26 cellular contexts compared by ENCODE assay signal in genomic region chr17:38426441-38426840, GRCh38. TPM values are rescaled to one million over a fixed set of nuclear protein-coding genes. Genes with fewer than 3 reads are reported as not detected.
DNase-seq lines count a peak whose midpoint lies in the region; ATAC-seq, FAIRE-seq and TF ChIP-seq lines count a peak whose summit lies in the region.
"Had no signal": no experiment of that assay in that cellular context is flagged by ENCODE, and none has a peak within 500 bp of the region (broad histone marks: within the 10 kb centered on the region; RNA-seq: fewer than 3 reads in every experiment).

No MANE protein-coding gene starts in this region.

- peak overlapping the region; percentile 45; the same call in 1 of the 2 replicates for H3K9ac ChIP-seq in SK-N-SH
- H3K9ac ChIP-seq in endothelial cell of umbilical vein (replicated peaks; ENCODE audit: extremely low read depth, insufficient read depth, low read length), result no peak overlapping the region
- H3K9ac ChIP-seq in rectal smooth muscle tissue (ENCODE audit: low read length), result no peak overlapping the region

- H3K4me3 ChIP-seq in SK-N-SH (ENCODE audit: low read depth in 2 of 2, low read length in 1 of 2) (no peak overlapping the region), endothelial cell of umbilical vein (replicated peaks in 1 of 3; ENCODE audit: insufficient read depth in 1 of 3, low read depth in 1 of 3, low read length in 3 of 3) (no peak overlapping the region), rectal smooth muscle tissue (ENCODE audit: low read length) (no peak overlapping the region), transverse colon (no peak overlapping the region)
- H3K4me3 ChIP-seq: breast epithelium had no signal

- TF ChIP-seq POLR2A in endothelial cell of umbilical vein (IDR thresholded peaks at IDR 0.05; ENCODE audit: low read depth, low read length), result no peak
- TF ChIP-seq POLR2A in transverse colon (IDR thresholded peaks at IDR 0.05), result no peak

- no peak for TF ChIP-seq EP300 in SK-N-SH (IDR thresholded peaks at IDR 0.05; ENCODE audit: borderline replicate concordance in 1 of 2, low read depth in 1 of 2, low read length in 1 of 2)
- TF ChIP-seq EP300 in transverse colon (IDR thresholded peaks at IDR 0.05; ENCODE audit: low read depth), result no peak

- peaks cover 50% of the 10 kb centered on the region for H3K79me2 ChIP-seq in SK-N-SH (ENCODE audit: insufficient read depth)
- peaks cover 44% of the 10 kb centered on the region for H3K79me2 ChIP-seq in endothelial cell of umbilical vein (ENCODE audit: control insufficient read depth, insufficient read depth, low read length)

- H3K27ac ChIP-seq in SK-N-SH (ENCODE audit: low read depth in 2 of 2, low read length in 1 of 2), result peak overlapping the region in 1 of 2 experiments; percentile 74; a peak in 2 of 4 replicates
- H3K27ac ChIP-seq in endothelial cell of umbilical vein (ENCODE audit: insufficient read depth, low read depth, low read length), result peak overlapping the region; percentile 94
- peak overlapping the region; percentile 92 for H3K27ac ChIP-seq in rectal smooth muscle tissue (ENCODE audit: low read depth, low read length)
- H3K27ac ChIP-seq in transverse colon, result peak overlapping the region; percentile 84 to 96 (median 90)
- H3K27ac ChIP-seq: 22Rv1, epithelial cell of prostate, foreskin keratinocyte had no signal

- DNase-seq in SK-N-SH (no peak), endothelial cell of umbilical vein (ENCODE audit: low read depth, low spot score) (no peak), transverse colon (no peak), NCI-H1694 treated with DMSO at 0.1 percent for 48 hours (lab: John Stamatoyannopoulos, UW) (no peak)
- DNase-seq: activated CD4-positive, alpha-beta T cell treated with anti-CD3 and anti-CD28 coated beads for 48 hours; activated naive CD8-positive, alpha-beta T cell treated with anti-CD3 and anti-CD28 coated beads, Interleukin-2, amount 10 ng/mL, durations not matched to agents 7 days and 5 days; AML-193; DMS79; foreskin keratinocyte; GOT3; Kasumi-1; left colon; NCI-H1930; NCI-H345; OCI-M1; SHP77 treated with DMSO at 0.1 percent for 48 hours; T-helper 1 cell; trophoblast cell had no signal

- H3K27me3 ChIP-seq in SK-N-SH (ENCODE audit: insufficient read depth) (no peaks in the 10 kb centered on the region), endothelial cell of umbilical vein (ENCODE audit: control insufficient read depth in 2 of 2, insufficient read depth in 2 of 2, low read length in 2 of 2) (no peaks in the 10 kb centered on the region), rectal smooth muscle tissue (ENCODE audit: control insufficient read depth, insufficient read depth, low read length) (peaks cover 2% of the 10 kb centered on the region), transverse colon (peaks cover 22% of the 10 kb centered on the region)

- dilution Hi-C loops in endothelial cell of umbilical vein (cut with MboI; ENCODE audit: extremely low pct_ligation_motif_present, low sequenced_read_pairs), result no loop called here

- ATAC-seq in SK-N-SH treated with all-trans-retinoic acid at 6 μM for 48 hours (no peak), GM19452 (IDR thresholded peaks at IDR 0.05; ENCODE audit: unreplicated experiment) (no peak)
- ATAC-seq in activated CD4-positive, CD25-positive, alpha-beta regulatory T cell treated with anti-CD3 and anti-CD28 coated beads, Interleukin-2, amount 50 U/mL, for 24 hours, result no peak
- ATAC-seq: foreskin keratinocyte, left colon had no signal

- CTCF ChIA-PET in SK-N-SH (lab: Yijun Ruan, JAX), result interaction anchor here (0.5 to 13.3 kb wide), 10 partner anchors 9 to 246 kb away, joined by 3 to 146 read pairs (median 4); no protein-coding TSS in a partner anchor
- CTCF ChIA-PET in endothelial cell of umbilical vein (lab: Charles Lee), result interaction anchor here (1.0 to 5.7 kb wide), 8 partner anchors 11 to 110 kb away, joined by 3 to 72 read pairs (median 8); no protein-coding TSS in a partner anchor

- H3K9me3 ChIP-seq in SK-N-SH, result no peaks in the 10 kb centered on the region
- no peaks in the 10 kb centered on the region for H3K9me3 ChIP-seq in endothelial cell of umbilical vein (replicated peaks; ENCODE audit: control insufficient read depth, insufficient read depth, low read length)
- H3K9me3 ChIP-seq in transverse colon, result no peaks in the 10 kb centered on the region
- H3K9me3 ChIP-seq: breast epithelium had no signal

- no peak for TF ChIP-seq RAD21 in SK-N-SH (IDR thresholded peaks at IDR 0.05; ENCODE audit: low read length)

- H3K9me1 ChIP-seq in endothelial cell of umbilical vein (replicated peaks; ENCODE audit: control insufficient read depth, extremely low read depth, insufficient read depth, low read length), result no peaks in the 10 kb centered on the region

- no TSS peak for BruUV-seq in endothelial cell of umbilical vein (replicated peaks; lab: Mats Ljungman, UMichigan)

- H3K4me2 ChIP-seq in SK-N-SH (peak overlapping the region; percentile 97), endothelial cell of umbilical vein (ENCODE audit: insufficient read depth, low read length) (no peak overlapping the region)

- TF ChIP-seq CTCF in SK-N-SH (IDR thresholded peaks at IDR 0.05) (no peak), endothelial cell of umbilical vein (IDR thresholded peaks at IDR 0.05; ENCODE audit: extremely low read depth in 1 of 2, insufficient read depth in 1 of 2, low read depth in 1 of 2, low read length in 2 of 2) (no peak), transverse colon (IDR thresholded peaks at IDR 0.05) (no peak)

- H3K4me1 ChIP-seq in SK-N-SH (ENCODE audit: control insufficient read depth in 1 of 2, insufficient read depth in 2 of 2, low read depth in 1 of 2, low read length in 1 of 2) (peaks cover 24 to 28% of the 10 kb centered on the region in 2 experiments; a peak in 2 of 4 replicates), endothelial cell of umbilical vein (ENCODE audit: control insufficient read depth, extremely low read depth, insufficient read depth, low read length) (peaks cover 53% of the 10 kb centered on the region), rectal smooth muscle tissue (ENCODE audit: control insufficient read depth, insufficient read depth, low read length) (peaks cover 51% of the 10 kb centered on the region), transverse colon (peaks cover 9 to 42% (median 25%) of the 10 kb centered on the region in 4 donors)
- H3K4me1 ChIP-seq: foreskin keratinocyte had no signal

- H2AFZ ChIP-seq in SK-N-SH (ENCODE audit: low read depth) (no peak overlapping the region), endothelial cell of umbilical vein (ENCODE audit: low read depth, low read length) (no peak overlapping the region)

- peaks cover 4% of the 10 kb centered on the region for H3F3A ChIP-seq in SK-N-SH (replicated peaks; ENCODE audit: insufficient read depth)

- H4K20me1 ChIP-seq in SK-N-SH (ENCODE audit: insufficient read depth) (peaks cover 24% of the 10 kb centered on the region), endothelial cell of umbilical vein (replicated peaks; ENCODE audit: control insufficient read depth, extremely low read depth, insufficient read depth, low read length) (peaks cover 5% of the 10 kb centered on the region)

- H3K36me3 ChIP-seq in SK-N-SH (replicated peaks in 1 of 2; ENCODE audit: control insufficient read depth in 1 of 2, insufficient read depth in 2 of 2, low read length in 1 of 2) (no peaks in the 10 kb centered on the region), endothelial cell of umbilical vein (ENCODE audit: control insufficient read depth in 2 of 2, extremely low read depth in 1 of 2, insufficient read depth in 2 of 2, low read length in 2 of 2) (peaks cover 0 to 2% of the 10 kb centered on the region in 2 experiments), rectal smooth muscle tissue (ENCODE audit: control insufficient read depth, insufficient read depth, low read length) (no peaks in the 10 kb centered on the region), transverse colon (no peaks in the 10 kb centered on the region)
- H3K36me3 ChIP-seq: breast epithelium had no signal

- POLR2A ChIA-PET in SK-N-SH (lab: Yijun Ruan, JAX), result no interaction called here
- POLR2A ChIA-PET in endothelial cell of umbilical vein (lab: Charles Lee), result no interaction called here

- in situ Hi-C loops in transverse colon (cut with MboI; ENCODE audit: low pct_ligation_motif_present in 1 of 4, low pct_unique_long_range_greater_than_20kb in 1 of 4, low sequenced_read_pairs in 3 of 4), result no loop called here

- H3K9me2 ChIP-seq in SK-N-SH, result no peaks in the 10 kb centered on the region

- intact Hi-C loops in endothelial cell of umbilical vein (cut with micrococcal nuclease) (no loop called here), transverse colon (cut with DNase I; ENCODE audit: low total_unique reads) (loop anchor here (5.0 kb wide), 1 partner anchor 61 kb away; no protein-coding TSS in a partner anchor)

- FAIRE-seq in endothelial cell of umbilical vein (lab: Jason Lieb, UNC), result no peak
- FAIRE-seq: GM19239 had no signal

TF ChIP-seq in SK-N-SH, 30 proteins besides CTCF, POLR2A, EP300 and RAD21 (continues in another document):
- no peak for TF ChIP-seq EZH2phosphoT487 (IDR thresholded peaks at IDR 0.05; ENCODE audit: borderline replicate concordance, low read depth)
- TF ChIP-seq POLR2AphosphoS5 (IDR thresholded peaks at IDR 0.05; ENCODE audit: low read depth, low read length), result no peak

TF ChIP-seq in endothelial cell of umbilical vein, 7 proteins besides CTCF, POLR2A, EP300 and RAD21:
- TF ChIP-seq POLR2AphosphoS5 (IDR thresholded peaks at IDR 0.05; ENCODE audit: insufficient read depth, low read depth, low read length), result no peak
- TF ChIP-seq FOS (IDR thresholded peaks at IDR 0.05; ENCODE audit: borderline replicate concordance, insufficient read depth, low read length), result no peak
- TF ChIP-seq MAX (IDR thresholded peaks at IDR 0.05; ENCODE audit: insufficient read depth, insufficient read length), result no peak

RNA-seq across cellular contexts. Expression of gene ARHGAP23, which starts 1.8 kb away (rescaled TPM):
- polyA plus RNA-seq in SK-N-SH (2012; rRNA removed), result 10.6 and 19.2 TPM in 2 replicates
- polyA plus RNA-seq in SK-N-SH (2012; cell fraction: cytosol; rRNA removed), result 14.2 and 19.1 TPM in 2 replicates
- polyA plus RNA-seq in SK-N-SH (2012; cell fraction: nucleus; rRNA removed), result 31.5 and 36.7 TPM in 2 replicates
- 152 and 190 TPM in 2 replicates for total RNA-seq in endothelial cell of umbilical vein
- 22.3 and 25.4 TPM in 2 replicates for polyA plus RNA-seq in endothelial cell of umbilical vein
- 22.9 and 25.3 TPM in 2 replicates for polyA plus RNA-seq in endothelial cell of umbilical vein (2011; cell fraction: cytosol; rRNA removed)
- 53.1 and 59.2 TPM in 2 replicates for polyA plus RNA-seq in endothelial cell of umbilical vein (2011; cell fraction: nucleus; rRNA removed)
- polyA plus RNA-seq in endothelial cell of umbilical vein (2012), result 49.6 and 59.2 TPM in 2 replicates
- polyA minus RNA-seq in endothelial cell of umbilical vein, result 42.0 and 76.2 TPM in 2 replicates
- polyA minus RNA-seq in endothelial cell of umbilical vein (2011; cell fraction: cytosol; rRNA and poly(A)+ RNA removed), result 23.5 TPM
- polyA minus RNA-seq in endothelial cell of umbilical vein (2011; cell fraction: nucleus; rRNA and poly(A)+ RNA removed), result 63.5 and 75.4 TPM in 2 replicates
- total RNA-seq in transverse colon, result 10 to 100 TPM in 3 of 4 donors, 1 to 10 TPM in 1; 4.5 to 21.7 (median 17.0) TPM
